Comparison of ENCODE assay signal across 22 cellular contexts in genomic region chr9:4787876-4788275, GRCh38.
"Had no signal": no experiment of that assay in that cellular context is flagged by ENCODE, and none has a peak within 500 bp of the region (broad histone marks: within the 10 kb centered on the region; RNA-seq: fewer than 3 reads in every experiment).

No MANE protein-coding gene starts in this region.

- H3K9me3 Mint-ChIP-seq: memory B cell; natural killer cell; stimulated activated effector memory CD8-positive, alpha-beta T cell treated with anti-CD3 and anti-CD28 coated beads, Interleukin-12 subunit alpha, Interleukin-12 subunit beta, amount 100 ng/mL, for 72 hours had no signal

- H3K27ac Mint-ChIP-seq: memory B cell; natural killer cell; stimulated activated effector memory CD8-positive, alpha-beta T cell treated with anti-CD3 and anti-CD28 coated beads, Interleukin-12 subunit alpha, Interleukin-12 subunit beta, amount 100 ng/mL, for 72 hours had no signal

- H3K27ac ChIP-seq: coronary artery, lower lobe of right lung, ovary, psoas muscle, sigmoid colon, thoracic aorta, tibial nerve, upper lobe of left lung, uterus had no signal

- H3K4me3 Mint-ChIP-seq: memory B cell; natural killer cell; stimulated activated effector memory CD8-positive, alpha-beta T cell treated with anti-CD3 and anti-CD28 coated beads, Interleukin-12 subunit alpha, Interleukin-12 subunit beta, amount 100 ng/mL, for 72 hours had no signal

- DNase-seq: dermis blood vessel endothelial cell; effector memory CD4-positive, alpha-beta T cell; foreskin melanocyte; left ventricle myocardium superior; lower lobe of right lung; natural killer cell; occipital lobe; ovary; posterior cingulate gyrus; psoas muscle; right cardiac atrium; sigmoid colon; stimulated activated CD4-positive, alpha-beta T cell treated with anti-CD3 and anti-CD28 coated beads, Interleukin-2, amount 100 ng/mL, for 24 hours; stimulated activated CD4-positive, alpha-beta T cell treated with anti-CD3 and anti-CD28 coated beads, Interleukin-4, amount 100 ng/mL, for 24 hours; stimulated activated naive CD4-positive, alpha-beta T cell treated with Interleukin-2 at 50 U/mL for 16 hours; upper lobe of left lung; uterus had no signal

- H3K36me3 Mint-ChIP-seq: memory B cell, natural killer cell had no signal
